ENCODE assay signal across 8 cellular contexts in the genomic region with DNA sequence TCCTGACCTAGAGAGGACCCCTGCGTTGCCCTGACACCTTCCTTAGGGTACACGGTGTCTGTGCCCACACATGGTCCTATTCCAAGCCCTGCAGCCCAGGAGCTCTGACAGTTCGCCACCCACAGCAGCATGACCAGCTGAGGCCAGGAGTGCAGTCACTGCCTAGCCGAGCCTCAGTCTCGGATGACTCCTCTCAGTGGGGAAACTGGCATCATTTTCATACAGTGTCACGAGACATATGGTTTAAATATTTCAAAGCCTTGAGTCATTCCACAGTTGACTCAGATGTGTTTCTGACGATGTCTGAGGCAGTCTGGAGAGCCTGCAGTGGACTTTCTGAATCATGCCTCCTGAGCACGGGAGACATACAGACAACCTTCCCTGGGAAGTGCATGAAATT.
A peak's percentile ranks its signal among the peaks of the same experiment; 100 is the strongest.
DNase-seq lines count a peak whose midpoint lies in the region; ATAC-seq and TF ChIP-seq lines count a peak whose summit lies in the region.

No MANE protein-coding gene starts in this region.

- peak; percentile 76 for DNase-seq in activated CD4-positive, alpha-beta T cell treated with anti-CD3 and anti-CD28 coated beads for 48 hours
- DNase-seq in activated CD4-positive, alpha-beta T cell treated with anti-CD3 and anti-CD28 coated beads for 1 hour: no peak
- DNase-seq in RPMI7951 (ENCODE audit: low read depth): peak; percentile 94
- peak; percentile 90 for DNase-seq in fibroblast of villous mesenchyme (ENCODE audit: low read depth)
- no peak for DNase-seq in NCI-H1436 treated with DMSO at 0.1 percent for 48 hours (lab: John Stamatoyannopoulos, UW)
- no peak for DNase-seq in AML-193 (lab: John Stamatoyannopoulos, UW)

- no peaks in the 10 kb centered on the region for H3K36me3 Mint-ChIP-seq in stimulated activated memory B cell treated with anti-CD40 and anti-IgM and Interleukin-4, amounts not matched to agents 10 μg/mL and 1 μg/mL and 100 μg/mL, for 72 hours

- no peak overlapping the region for H3K27ac Mint-ChIP-seq in stimulated activated memory B cell treated with anti-CD40 and anti-IgM and Interleukin-4, amounts not matched to agents 10 μg/mL and 1 μg/mL and 100 μg/mL, for 72 hours

- peaks cover 71% of the 10 kb centered on the region for H3K27me3 Mint-ChIP-seq in stimulated activated memory B cell treated with anti-CD40 and anti-IgM and Interleukin-4, amounts not matched to agents 10 μg/mL and 1 μg/mL and 100 μg/mL, for 72 hours

- ATAC-seq in stimulated activated memory B cell treated with anti-CD40 and anti-IgM and Interleukin-4, amounts not matched to agents 10 μg/mL and 1 μg/mL and 100 μg/mL, for 72 hours: peak; percentile 69
- ATAC-seq in HG02885 (IDR thresholded peaks at IDR 0.05; ENCODE audit: poor library complexity, unreplicated experiment): no peak

- no peaks in the 10 kb centered on the region for H3K4me1 Mint-ChIP-seq in stimulated activated memory B cell treated with anti-CD40 and anti-IgM and Interleukin-4, amounts not matched to agents 10 μg/mL and 1 μg/mL and 100 μg/mL, for 72 hours

- no peak overlapping the region for H3K4me3 ChIP-seq in fibroblast of villous mesenchyme (ENCODE audit: low read depth, low read length)

- peaks cover 3% of the 10 kb centered on the region for H3K9me3 Mint-ChIP-seq in stimulated activated memory B cell treated with anti-CD40 and anti-IgM and Interleukin-4, amounts not matched to agents 10 μg/mL and 1 μg/mL and 100 μg/mL, for 72 hours

- no peak overlapping the region for H3K4me3 Mint-ChIP-seq in stimulated activated memory B cell treated with anti-CD40 and anti-IgM and Interleukin-4, amounts not matched to agents 10 μg/mL and 1 μg/mL and 100 μg/mL, for 72 hours

- TF ChIP-seq CTCF in fibroblast of villous mesenchyme (IDR thresholded peaks at IDR 0.05; ENCODE audit: insufficient read depth, low read depth, low read length): no peak

Comparison
In these comparisons a context has a peak if more than half of its experiments do, and no peak if none do; other contexts are left out.
1. DNase-seq: peak in activated CD4-positive, alpha-beta T cell treated with anti-CD3 and anti-CD28 coated beads for 48 hours (single experiment), RPMI7951 (single experiment) and fibroblast of villous mesenchyme (single experiment); none in activated CD4-positive, alpha-beta T cell treated with anti-CD3 and anti-CD28 coated beads for 1 hour (single experiment), NCI-H1436 treated with DMSO at 0.1 percent for 48 hours (single experiment) and AML-193 (0 of 2).